ENCODE assay signal across 1 cellular context in genomic region chr5:177093803-177094202, GRCh38.
TF ChIP-seq lines count a peak whose summit lies in the region.

No MANE protein-coding gene starts in this region.

TF ChIP-seq in A549, 52 proteins besides CTCF, POLR2A, EP300 and RAD21:
- TF ChIP-seq REST (IDR thresholded peaks at IDR 0.05) (no peak), ATOH8 (CRISPR knock-in tag; IDR thresholded peaks at IDR 0.05; ENCODE audit: low read depth) (no peak), CBX8 (IDR thresholded peaks at IDR 0.05) (no peak), ZNF302 (CRISPR knock-in tag; IDR thresholded peaks at IDR 0.05) (no peak), TP53 (CRISPR knock-in tag; IDR thresholded peaks at IDR 0.05) (no peak), USF2 (IDR thresholded peaks at IDR 0.05) (no peak), SREBF2 (IDR thresholded peaks at IDR 0.05) (no peak), ELK1 (IDR thresholded peaks at IDR 0.05; ENCODE audit: low read depth, low read length) (no peak), RNF2 (IDR thresholded peaks at IDR 0.05; ENCODE audit: borderline replicate concordance, low read depth) (no peak), JUN (IDR thresholded peaks at IDR 0.05) (no peak), JUNB (IDR thresholded peaks at IDR 0.05) (no peak)
